17 cellular contexts compared by ENCODE assay signal in genomic region chr7:30645661-30646060, GRCh38. TPM values are rescaled to one million over a fixed set of nuclear protein-coding genes. Genes with fewer than 3 reads are reported as not detected.
DNase-seq lines count a peak whose midpoint lies in the region; ATAC-seq and TF ChIP-seq lines count a peak whose summit lies in the region.
"Had no signal": no experiment of that assay in that cellular context is flagged by ENCODE, and none has a peak within 500 bp of the region (broad histone marks: within the 10 kb centered on the region; RNA-seq: fewer than 3 reads in every experiment).

No MANE protein-coding gene starts in this region.

- H3K4me1 Mint-ChIP-seq in activated T-cell treated with anti-CD3 and anti-CD28 coated beads, Interleukin-2, amount 50 U/mL, for 72 hours (ENCODE audit: low read depth), result no peaks in the 10 kb centered on the region
- H3K4me1 Mint-ChIP-seq in activated T-cell treated with anti-CD3 and anti-CD28 coated beads, Interleukin-2, amount 50 U/mL, for 24 hours (ENCODE audit: low read depth), result no peaks in the 10 kb centered on the region

- peak overlapping the region; percentile 70 for H3K27ac Mint-ChIP-seq in activated T-cell treated with anti-CD3 and anti-CD28 coated beads, Interleukin-2, amount 50 U/mL, for 72 hours
- no peak overlapping the region for H3K27ac Mint-ChIP-seq in activated T-cell treated with anti-CD3 and anti-CD28 coated beads, Interleukin-2, amount 50 U/mL, for 24 hours

- peaks cover 0 to 15% of the 10 kb centered on the region in 2 donors for H3K36me3 Mint-ChIP-seq in activated T-cell treated with anti-CD3 and anti-CD28 coated beads, Interleukin-2, amount 50 U/mL, for 72 hours (ENCODE audit: insufficient read depth in 2 of 2)
- H3K36me3 Mint-ChIP-seq in activated T-cell treated with anti-CD3 and anti-CD28 coated beads, Interleukin-2, amount 50 U/mL, for 24 hours (ENCODE audit: low read depth), result peaks cover 51% of the 10 kb centered on the region

- TF ChIP-seq POLR2A in esophagus muscularis mucosa (IDR thresholded peaks at IDR 0.05; ENCODE audit: low read depth), result no peak

- no peaks in the 10 kb centered on the region for H3K79me2 ChIP-seq in osteoblast (ENCODE audit: insufficient read depth, low read length)

- H3K27ac ChIP-seq in esophagus muscularis mucosa (replicated peaks in 1 of 4) (no peak overlapping the region), osteoblast (ENCODE audit: low read depth, low read length) (no peak overlapping the region)

- H2AFZ ChIP-seq in osteoblast (ENCODE audit: low read length), result no peak overlapping the region

- intact Hi-C loops in esophagus muscularis mucosa (cut with DNase I), result no loop called here

- H3K27me3 ChIP-seq in H7 (ENCODE audit: control insufficient read depth, insufficient read depth, low read length) (no peaks in the 10 kb centered on the region), esophagus muscularis mucosa (no peaks in the 10 kb centered on the region), osteoblast (ENCODE audit: insufficient read depth, low read length) (no peaks in the 10 kb centered on the region)

- H3K9me3 ChIP-seq in esophagus muscularis mucosa (no peaks in the 10 kb centered on the region), osteoblast (ENCODE audit: low read depth, low read length) (no peaks in the 10 kb centered on the region)

- no peak overlapping the region for H3K4me3 Mint-ChIP-seq in activated T-cell treated with anti-CD3 and anti-CD28 coated beads, Interleukin-2, amount 50 U/mL, for 72 hours
- no peak overlapping the region for H3K4me3 Mint-ChIP-seq in activated T-cell treated with anti-CD3 and anti-CD28 coated beads, Interleukin-2, amount 50 U/mL, for 24 hours
- H3K4me3 Mint-ChIP-seq: CD4-positive, alpha-beta memory T cell had no signal

- no peaks in the 10 kb centered on the region for H3K9me3 Mint-ChIP-seq in activated T-cell treated with anti-CD3 and anti-CD28 coated beads, Interleukin-2, amount 50 U/mL, for 72 hours
- no peaks in the 10 kb centered on the region for H3K9me3 Mint-ChIP-seq in activated T-cell treated with anti-CD3 and anti-CD28 coated beads, Interleukin-2, amount 50 U/mL, for 24 hours
- H3K9me3 Mint-ChIP-seq: CD4-positive, alpha-beta memory T cell had no signal

- no peak for TF ChIP-seq CTCF in esophagus muscularis mucosa (IDR thresholded peaks at IDR 0.05)
- no peak for TF ChIP-seq CTCF in osteoblast (IDR thresholded peaks at IDR 0.05; ENCODE audit: extremely low read depth, low read depth, low read length)

- no peak for TF ChIP-seq EP300 in esophagus muscularis mucosa (IDR thresholded peaks at IDR 0.05)

- peaks cover 2% of the 10 kb centered on the region for H3K36me3 ChIP-seq in H7 (replicated peaks; ENCODE audit: control insufficient read depth, insufficient read depth, low read length)
- H3K36me3 ChIP-seq in esophagus muscularis mucosa, result peaks cover 3 to 19% (median 9%) of the 10 kb centered on the region in 4 donors
- H3K36me3 ChIP-seq in osteoblast (ENCODE audit: insufficient read depth, low read length), result peaks cover 16% of the 10 kb centered on the region

- no peak overlapping the region for H3K4me2 ChIP-seq in osteoblast (ENCODE audit: insufficient read depth, low read length)

- no peaks in the 10 kb centered on the region for H3K27me3 Mint-ChIP-seq in activated T-cell treated with anti-CD3 and anti-CD28 coated beads, Interleukin-2, amount 50 U/mL, for 72 hours (ENCODE audit: low read depth)
- H3K27me3 Mint-ChIP-seq in activated T-cell treated with anti-CD3 and anti-CD28 coated beads, Interleukin-2, amount 50 U/mL, for 24 hours, result no peaks in the 10 kb centered on the region
- H3K27me3 Mint-ChIP-seq: CD4-positive, alpha-beta memory T cell had no signal

- no peak for DNase-seq in activated T-cell treated with anti-CD3 and anti-CD28 coated beads, Interleukin-2, amount 50 U/mL, for 72 hours
- no peak for DNase-seq in activated T-cell treated with anti-CD3 and anti-CD28 coated beads, Interleukin-2, amount 50 U/mL, for 24 hours
- DNase-seq in H7 (peak; percentile 13), esophagus muscularis mucosa (ENCODE audit: extremely low spot score) (peak; percentile 86), osteoblast (ENCODE audit: insufficient read length, low spot score, missing footprints) (peak; percentile 27), GM19240 (ENCODE audit: insufficient read length, low spot score) (no peak)
- DNase-seq: C1 segment of cervical spinal cord; CD4-positive, alpha-beta memory T cell; COR-L47; DMS153; DND-41; GOT3; HCEC 1CT had no signal

- no peak for ATAC-seq in activated T-cell treated with anti-CD3 and anti-CD28 coated beads, Interleukin-2, amount 50 U/mL, for 72 hours (replicated peaks in 1 of 2)
- no peak for ATAC-seq in GM21529 (IDR thresholded peaks at IDR 0.05; ENCODE audit: unreplicated experiment)
- ATAC-seq in HG03175 (IDR thresholded peaks at IDR 0.05; ENCODE audit: unreplicated experiment), result no peak

- H4K20me1 ChIP-seq in osteoblast (ENCODE audit: insufficient read depth, low read length), result no peaks in the 10 kb centered on the region

- H3K4me3 ChIP-seq in H7 (ENCODE audit: insufficient read depth, low read depth, low read length), result no peak overlapping the region
- H3K4me3 ChIP-seq in esophagus muscularis mucosa, result no peak overlapping the region
- no peak overlapping the region for H3K4me3 ChIP-seq in osteoblast (ENCODE audit: insufficient read depth, low read length)

- WGBS in esophagus muscularis mucosa, result 88% methylated on average over 3 of the region's 3 CpGs

- H3K4me1 ChIP-seq in esophagus muscularis mucosa (no peaks in the 10 kb centered on the region), osteoblast (ENCODE audit: insufficient read depth, low read length) (no peaks in the 10 kb centered on the region)

RNA-seq across cellular contexts. Expression of gene CRHR2, which starts 36.6 kb away (rescaled TPM):
- total RNA-seq in activated T-cell treated with anti-CD3 and anti-CD28 coated beads, Interleukin-2, amount 50 U/mL, for 72 hours, result not detected
- not detected in 2 replicates for total RNA-seq in H7 (2014; rRNA removed; shearing (Covaris generic))
- under 1 TPM in 2 of 4 donors, not detected in 2; 0.13 to 0.29 TPM for total RNA-seq in esophagus muscularis mucosa
- total RNA-seq in osteoblast, result not detected in 2 replicates
- total RNA-seq: A172; A673; CD4-positive, alpha-beta memory T cell had no signal

RNA-seq across cellular contexts. Expression of gene GARS1, which starts 51.0 kb away (rescaled TPM):
- 100 to 1,000 TPM; 526 to 609 TPM for total RNA-seq in activated T-cell treated with anti-CD3 and anti-CD28 coated beads, Interleukin-2, amount 50 U/mL, for 72 hours
- total RNA-seq in H7 (2014; rRNA removed; shearing (Covaris generic)), result 159 and 216 TPM in 2 replicates
- 10 to 100 TPM; 43.6 to 71.0 (median 63.0) TPM for total RNA-seq in esophagus muscularis mucosa
- total RNA-seq in osteoblast, result 417 and 526 TPM in 2 replicates

Comparison
In these comparisons a context has a peak if more than half of its experiments do, and no peak if none do; other contexts are left out.
1. DNase-seq: peak in H7 (single experiment), esophagus muscularis mucosa (single experiment) and osteoblast (single experiment); none in activated T-cell treated with anti-CD3 and anti-CD28 coated beads, Interleukin-2, amount 50 U/mL, for 72 hours (0 of 2), activated T-cell treated with anti-CD3 and anti-CD28 coated beads, Interleukin-2, amount 50 U/mL, for 24 hours (single experiment) and GM19240 (single experiment).